In genomic region chr3:58116985-58117384, GRCh38 we compare ENCODE assay signal across 10 cellular contexts.
DNase-seq lines count a peak whose midpoint lies in the region; ATAC-seq and TF ChIP-seq lines count a peak whose summit lies in the region.
"Had no signal": no experiment of that assay in that cellular context is flagged by ENCODE, and none has a peak within 500 bp of the region (broad histone marks: within the 10 kb centered on the region; RNA-seq: fewer than 3 reads in every experiment).

No MANE protein-coding gene starts in this region.

- DNase-seq in GM13977 (ENCODE audit: low spot score): peak; percentile 34
- DNase-seq in Peyer's patch: no peak
- peak; percentile 30 for DNase-seq in iris pigment epithelial cell (ENCODE audit: low read depth)
- DNase-seq in stimulated activated naive B cell treated with anti-CD40 and anti-IgM and Interleukin-4, amounts not matched to agents 10 μg/mL and 1 μg/mL and 100 μg/mL, for 72 hours: no peak
- DNase-seq in lower leg skin (ENCODE audit: low spot score in 2 of 2): no peak
- no peak for DNase-seq in NCI-H1436 treated with DMSO at 0.1 percent for 48 hours (lab: John Stamatoyannopoulos, UW)
- DNase-seq in iPS-NIHi7 (ENCODE audit: extremely low spot score): no peak
- DNase-seq: activated CD4-positive, CD25-positive, alpha-beta regulatory T cell; GDM1 had no signal

- H3K4me1 Mint-ChIP-seq in stimulated activated naive B cell treated with anti-CD40 and anti-IgM and Interleukin-4, amounts not matched to agents 10 μg/mL and 1 μg/mL and 100 μg/mL, for 72 hours: peaks cover 37 to 55% of the 10 kb centered on the region in 2 donors

- no peak for ATAC-seq in stimulated activated naive B cell treated with anti-CD40 and anti-IgM and Interleukin-4, amounts not matched to agents 10 μg/mL and 1 μg/mL and 100 μg/mL, for 72 hours (replicated peaks)
- no peak for ATAC-seq in HG02870 (IDR thresholded peaks at IDR 0.05; ENCODE audit: unreplicated experiment)

- H3K4me3 ChIP-seq in Peyer's patch: no peak overlapping the region
- no peak overlapping the region for H3K4me3 ChIP-seq in lower leg skin (ENCODE audit: low read depth, poor library complexity, severe bottlenecking)

- no peaks in the 10 kb centered on the region for H3K27me3 Mint-ChIP-seq in stimulated activated naive B cell treated with anti-CD40 and anti-IgM and Interleukin-4, amounts not matched to agents 10 μg/mL and 1 μg/mL and 100 μg/mL, for 72 hours

- no peak for TF ChIP-seq CTCF in GM13977 (IDR thresholded peaks at IDR 0.05; ENCODE audit: extremely low read depth, insufficient read depth, missing control alignments)
- TF ChIP-seq CTCF in Peyer's patch (IDR thresholded peaks at IDR 0.05): no peak
- TF ChIP-seq CTCF in lower leg skin (IDR thresholded peaks at IDR 0.05): no peak

- H3K36me3 ChIP-seq in Peyer's patch: peaks cover 0 to 95% (median 0%) of the 10 kb centered on the region in 3 donors

- no peaks in the 10 kb centered on the region for H3K9me3 ChIP-seq in Peyer's patch

- peak overlapping the region; percentile 19 to 50 (median 36) for H3K27ac ChIP-seq in Peyer's patch

- peak overlapping the region; percentile 81 for H3K27ac Mint-ChIP-seq in stimulated activated naive B cell treated with anti-CD40 and anti-IgM and Interleukin-4, amounts not matched to agents 10 μg/mL and 1 μg/mL and 100 μg/mL, for 72 hours

- H3K4me1 ChIP-seq in Peyer's patch: peaks cover 0 to 8% (median 6%) of the 10 kb centered on the region in 4 donors

- peaks cover 22 to 34% of the 10 kb centered on the region in 2 donors for H3K36me3 Mint-ChIP-seq in stimulated activated naive B cell treated with anti-CD40 and anti-IgM and Interleukin-4, amounts not matched to agents 10 μg/mL and 1 μg/mL and 100 μg/mL, for 72 hours

- no peak for TF ChIP-seq POLR2A in Peyer's patch (IDR thresholded peaks at IDR 0.05)
- no peak for TF ChIP-seq POLR2A in lower leg skin (IDR thresholded peaks at IDR 0.05)

- H3K4me3 Mint-ChIP-seq in stimulated activated naive B cell treated with anti-CD40 and anti-IgM and Interleukin-4, amounts not matched to agents 10 μg/mL and 1 μg/mL and 100 μg/mL, for 72 hours: no peak overlapping the region

- no peaks in the 10 kb centered on the region for H3K9me3 Mint-ChIP-seq in stimulated activated naive B cell treated with anti-CD40 and anti-IgM and Interleukin-4, amounts not matched to agents 10 μg/mL and 1 μg/mL and 100 μg/mL, for 72 hours

- no peaks in the 10 kb centered on the region for H3K27me3 ChIP-seq in Peyer's patch

- in situ Hi-C loops in GM13977 (cut with MboI; ENCODE audit: low pct_unique_long_range_greater_than_20kb, low sequenced_read_pairs, unreplicated experiment): no loop called here

- 66 to 68% methylated on average over 4 of the region's 4 CpGs for WGBS in lower leg skin, 2 donors

- intact Hi-C loops in lower leg skin (cut with DNase I; ENCODE audit: low total_unique reads): no loop called here

Comparison
In these comparisons a context has a peak if more than half of its experiments do, and no peak if none do; other contexts are left out.
1. DNase-seq: peak in GM13977 (single experiment) and iris pigment epithelial cell (single experiment); none in Peyer's patch (0 of 3), stimulated activated naive B cell treated with anti-CD40 and anti-IgM and Interleukin-4, amounts not matched to agents 10 μg/mL and 1 μg/mL and 100 μg/mL, for 72 hours (single experiment), lower leg skin (0 of 2), NCI-H1436 treated with DMSO at 0.1 percent for 48 hours (single experiment) and iPS-NIHi7 (single experiment).